Comparison of ENCODE assay signal across 1 cellular context in the genomic region with DNA sequence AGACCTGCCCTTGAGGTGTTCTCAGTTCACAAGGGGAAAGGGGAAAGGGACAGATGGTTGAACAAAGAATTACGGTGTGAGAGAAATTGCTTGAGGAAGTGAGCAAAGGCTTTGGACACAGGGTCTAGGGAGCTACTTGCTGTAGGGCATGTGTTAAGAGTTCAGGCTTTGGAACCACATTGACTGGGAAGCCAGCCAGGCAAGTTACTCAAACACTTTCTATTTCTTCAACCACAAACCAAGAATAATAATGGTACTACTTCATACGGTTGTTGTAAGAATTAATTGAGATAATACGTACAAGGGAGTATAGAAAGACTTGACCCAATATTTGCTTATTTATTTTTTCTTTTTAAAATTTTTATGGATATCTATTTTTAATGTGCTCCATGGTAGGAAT.
TF ChIP-seq lines count a peak whose summit lies in the region.

No MANE protein-coding gene starts in this region.

TF ChIP-seq in GM12878, 131 proteins besides CTCF, POLR2A, EP300 and RAD21 (continued from another document):
- TF ChIP-seq ZBTB11 (CRISPR knock-in tag; IDR thresholded peaks at IDR 0.05): no peak
- TF ChIP-seq ESRRA (IDR thresholded peaks at IDR 0.05; ENCODE audit: low read length): no peak
- TF ChIP-seq SUZ12 (IDR thresholded peaks at IDR 0.05; ENCODE audit: unreplicated experiment): no peak
- TF ChIP-seq JUND (IDR thresholded peaks at IDR 0.05; ENCODE audit: low read depth, low read length): no peak
- no peak for TF ChIP-seq EZH2 (IDR thresholded peaks at IDR 0.05; ENCODE audit: borderline replicate concordance, control insufficient read depth, low read depth, low read length)
- 0 out of 2 replicates have a peak, but pooled peaks have one; percentile 45 for TF ChIP-seq DPF2 (IDR thresholded peaks at IDR 0.05)
- peak; percentile 39; the same call in 1 of the 2 replicates for TF ChIP-seq MEF2A (IDR thresholded peaks at IDR 0.05; ENCODE audit: insufficient read depth, low read depth, low read length)
- 0 out of 2 replicates have a peak, but pooled peaks have one; percentile 18 for TF ChIP-seq GABPA (IDR thresholded peaks at IDR 0.05; ENCODE audit: low read depth)
- TF ChIP-seq SPI1 (IDR thresholded peaks at IDR 0.05; ENCODE audit: borderline replicate concordance, insufficient read depth, low read depth, low read length): peak; percentile 90
- TF ChIP-seq MXI1 (IDR thresholded peaks at IDR 0.05; ENCODE audit: low read depth, low read length): peak; percentile 20; the same call in 1 of the 2 replicates
- peak; percentile 83 to 86 for TF ChIP-seq IKZF2 (IDR thresholded peaks at IDR 0.05)
- no peak for TF ChIP-seq SMC3 (IDR thresholded peaks at IDR 0.05; ENCODE audit: borderline replicate concordance, low read length)
- peak; percentile 55 for TF ChIP-seq RELB (IDR thresholded peaks at IDR 0.05; ENCODE audit: low read depth)
- TF ChIP-seq CREB1 (IDR thresholded peaks at IDR 0.05; ENCODE audit: low read depth): 0 out of 2 replicates have a peak, but pooled peaks have one; percentile 15
- TF ChIP-seq JUNB (IDR thresholded peaks at IDR 0.05): 0 out of 2 replicates have a peak, but pooled peaks have one; percentile 24
- peak; percentile 65 for TF ChIP-seq NFIC (IDR thresholded peaks at IDR 0.05; ENCODE audit: low read depth, low read length)
- peak; percentile 48 for TF ChIP-seq SMAD1 (IDR thresholded peaks at IDR 0.05; ENCODE audit: low read depth, partially characterized antibody)
- peak; percentile 65 for TF ChIP-seq IKZF1 (conservative IDR thresholded peaks at IDR 0.05)
- TF ChIP-seq ZNF622 (IDR thresholded peaks at IDR 0.05): no peak
- peak; percentile 37; the same call in 1 of the 2 replicates for TF ChIP-seq ZBED1 (IDR thresholded peaks at IDR 0.05; ENCODE audit: borderline replicate concordance)
- TF ChIP-seq ASH2L (IDR thresholded peaks at IDR 0.05; ENCODE audit: borderline replicate concordance, low read depth): no peak
- TF ChIP-seq USF2 (IDR thresholded peaks at IDR 0.05; ENCODE audit: borderline replicate concordance, low read depth, low read length): no peak
- no peak for TF ChIP-seq TARDBP (IDR thresholded peaks at IDR 0.05; ENCODE audit: borderline replicate concordance)
- TF ChIP-seq NFXL1 (IDR thresholded peaks at IDR 0.05; ENCODE audit: borderline replicate concordance): no peak
- no peak for TF ChIP-seq ZNF274 (IDR thresholded peaks at IDR 0.05; ENCODE audit: insufficient read depth, insufficient read length)
- 0 out of 2 replicates have a peak, but pooled peaks have one; percentile 15 for TF ChIP-seq BCL11A (IDR thresholded peaks at IDR 0.05; ENCODE audit: low read depth, low read length)
- no peak for TF ChIP-seq IRF3 (IDR thresholded peaks at IDR 0.05)
- TF ChIP-seq LARP7 (IDR thresholded peaks at IDR 0.05): no peak
- TF ChIP-seq PAX8 (IDR thresholded peaks at IDR 0.05): no peak
- peak; percentile 67; the same call in 1 of the 2 replicates for TF ChIP-seq PAX5 (IDR thresholded peaks at IDR 0.05; ENCODE audit: borderline replicate concordance, low read depth, low read length)
- 0 out of 2 replicates have a peak, but pooled peaks have one; percentile 37 for TF ChIP-seq TCF12 (IDR thresholded peaks at IDR 0.05; ENCODE audit: low read depth, low read length)
- peak; percentile 67; the same call in 1 of the 2 replicates for TF ChIP-seq MTA3 (IDR thresholded peaks at IDR 0.05; ENCODE audit: borderline replicate concordance, low read length)
- TF ChIP-seq, protein P1, sequence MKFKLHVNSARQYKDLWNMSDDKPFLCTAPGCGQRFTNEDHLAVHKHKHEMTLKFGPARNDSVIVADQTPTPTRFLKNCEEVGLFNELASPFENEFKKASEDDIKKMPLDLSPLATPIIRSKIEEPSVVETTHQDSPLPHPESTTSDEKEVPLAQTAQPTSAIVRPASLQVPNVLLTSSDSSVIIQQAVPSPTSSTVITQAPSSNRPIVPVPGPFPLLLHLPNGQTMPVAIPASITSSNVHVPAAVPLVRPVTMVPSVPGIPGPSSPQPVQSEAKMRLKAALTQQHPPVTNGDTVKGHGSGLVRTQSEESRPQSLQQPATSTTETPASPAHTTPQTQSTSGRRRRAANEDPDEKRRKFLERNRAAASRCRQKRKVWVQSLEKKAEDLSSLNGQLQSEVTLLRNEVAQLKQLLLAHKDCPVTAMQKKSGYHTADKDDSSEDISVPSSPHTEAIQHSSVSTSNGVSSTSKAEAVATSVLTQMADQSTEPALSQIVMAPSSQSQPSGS (IDR thresholded peaks at IDR 0.05; ENCODE audit: low read length): peak; percentile 76; the same call in 1 of the 2 replicates
- TF ChIP-seq EED (IDR thresholded peaks at IDR 0.05; ENCODE audit: low read depth): peak; percentile 87
- TF ChIP-seq NR2C2 (IDR thresholded peaks at IDR 0.05; ENCODE audit: borderline replicate concordance, control insufficient read depth, insufficient read length, low read depth): no peak
- TF ChIP-seq HDAC6 (IDR thresholded peaks at IDR 0.05; ENCODE audit: unreplicated experiment): no peak
- peak; percentile 64 for TF ChIP-seq NR2F1 (conservative IDR thresholded peaks at IDR 0.05)
- no peak for TF ChIP-seq PBX3 (IDR thresholded peaks at IDR 0.05; ENCODE audit: insufficient replicate concordance, low read depth, low read length)
- TF ChIP-seq POU2F2 (IDR thresholded peaks at IDR 0.05; ENCODE audit: borderline replicate concordance, low read depth, low read length): no peak
- peak; percentile 96 for TF ChIP-seq RUNX3 (IDR thresholded peaks at IDR 0.05; ENCODE audit: low read length)
- TF ChIP-seq MEF2B (IDR thresholded peaks at IDR 0.05; ENCODE audit: partially characterized antibody, poor library complexity, severe bottlenecking): peak; percentile 48
- no peak for TF ChIP-seq MYB (IDR thresholded peaks at IDR 0.05; ENCODE audit: borderline replicate concordance, low read depth, low read length)
- TF ChIP-seq CBX5 (IDR thresholded peaks at IDR 0.05; ENCODE audit: low read depth): 0 out of 2 replicates have a peak, but pooled peaks have one; percentile 61
- peak; percentile 54; the same call in 1 of the 2 replicates for TF ChIP-seq ATF7 (IDR thresholded peaks at IDR 0.05; ENCODE audit: low read depth)
- TF ChIP-seq MTA2 (IDR thresholded peaks at IDR 0.05; ENCODE audit: low read depth): peak; percentile 75; the same call in 1 of the 2 replicates
- peak; percentile 22 to 39; a peak in 1 of 4 replicates for TF ChIP-seq BHLHE40 (IDR thresholded peaks at IDR 0.05; ENCODE audit: borderline replicate concordance in 1 of 2, low read depth in 2 of 2, low read length in 1 of 2)
- peak; percentile 57; the same call in 1 of the 2 replicates for TF ChIP-seq CBFB (IDR thresholded peaks at IDR 0.05; ENCODE audit: low read depth)
- no peak for TF ChIP-seq SIX5 (IDR thresholded peaks at IDR 0.05; ENCODE audit: low read depth, low read length, severe bottlenecking)
- TF ChIP-seq, protein P2, sequence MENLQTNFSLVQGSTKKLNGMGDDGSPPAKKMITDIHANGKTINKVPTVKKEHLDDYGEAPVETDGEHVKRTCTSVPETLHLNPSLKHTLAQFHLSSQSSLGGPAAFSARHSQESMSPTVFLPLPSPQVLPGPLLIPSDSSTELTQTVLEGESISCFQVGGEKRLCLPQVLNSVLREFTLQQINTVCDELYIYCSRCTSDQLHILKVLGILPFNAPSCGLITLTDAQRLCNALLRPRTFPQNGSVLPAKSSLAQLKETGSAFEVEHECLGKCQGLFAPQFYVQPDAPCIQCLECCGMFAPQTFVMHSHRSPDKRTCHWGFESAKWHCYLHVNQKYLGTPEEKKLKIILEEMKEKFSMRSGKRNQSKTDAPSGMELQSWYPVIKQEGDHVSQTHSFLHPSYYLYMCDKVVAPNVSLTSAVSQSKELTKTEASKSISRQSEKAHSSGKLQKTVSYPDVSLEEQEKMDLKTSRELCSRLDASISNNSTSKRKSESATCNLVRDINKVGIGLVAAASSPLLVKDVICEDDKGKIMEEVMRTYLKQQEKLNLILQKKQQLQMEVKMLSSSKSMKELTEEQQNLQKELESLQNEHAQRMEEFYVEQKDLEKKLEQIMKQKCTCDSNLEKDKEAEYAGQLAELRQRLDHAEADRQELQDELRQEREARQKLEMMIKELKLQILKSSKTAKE (IDR thresholded peaks at IDR 0.05; ENCODE audit: low read depth, poor library complexity, severe bottlenecking): peak; percentile 63
TF ChIP-seq in GM12878: peak in this region for 30.
